Comparison of ENCODE assay signal across 31 cellular contexts in the genomic region with DNA sequence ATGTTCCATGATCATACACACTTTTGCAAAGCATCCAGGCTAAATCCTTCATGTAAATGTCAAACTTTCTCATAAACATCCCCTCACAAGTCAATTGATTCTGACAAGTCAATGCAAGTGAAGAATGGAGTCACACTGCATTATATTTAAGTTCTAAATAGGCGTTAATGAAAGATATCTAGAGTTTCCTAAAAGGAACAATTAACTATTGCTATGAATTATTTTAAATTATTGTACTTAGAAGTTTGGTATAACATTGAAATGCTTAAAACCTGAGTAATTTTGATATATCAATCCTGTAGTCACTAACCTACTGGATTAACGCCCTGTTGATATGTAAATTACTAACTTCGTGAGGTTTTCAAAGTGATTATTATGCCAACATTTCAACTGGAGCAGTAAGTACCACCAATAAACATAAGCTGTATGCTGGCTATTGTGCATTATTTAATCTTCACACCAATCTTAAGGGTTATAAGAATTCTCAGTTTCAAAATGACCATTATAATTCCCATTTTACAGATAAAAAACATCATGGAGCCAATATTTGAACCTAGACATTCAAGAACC.
"Had no signal": no experiment of that assay in that cellular context is flagged by ENCODE, and none has a peak within 500 bp of the region (broad histone marks: within the 10 kb centered on the region; RNA-seq: fewer than 3 reads in every experiment).

No MANE protein-coding gene starts in this region.

- H3K9me3 ChIP-seq: Peyer's patch, SJSA1, SK-N-SH had no signal

- H3K4me2 ChIP-seq: SK-N-SH had no signal

- H3K4me3 ChIP-seq: Peyer's patch, SJSA1 had no signal

- H3K27ac ChIP-seq: Peyer's patch, SJSA1 had no signal

- ATAC-seq: PC-3 had no signal

- H3K9ac ChIP-seq: SK-N-SH had no signal

- H3K4me1 ChIP-seq: Peyer's patch, SJSA1 had no signal

- H3K36me3 ChIP-seq: Peyer's patch, SJSA1 had no signal

- H3K27me3 ChIP-seq: Peyer's patch, SJSA1 had no signal

- DNase-seq: Karpas-422, MM.1S, MV-4-11, NCI-H1092, NCI-H1105, NCI-H1417 treated with DMSO at 0.1 percent for 48 hours, NCI-H1436 treated with DMSO at 0.1 percent for 48 hours, NCI-H1694 treated with DMSO at 0.1 percent for 48 hours, NCI-H187 treated with DMSO at 0.1 percent for 48 hours, NCI-H2029, NCI-H2081 treated with DMSO at 0.1 percent for 48 hours, NCI-H2107, NCI-H2171, NCI-H226, NCI-H446 treated with DMSO at 0.1 percent for 48 hours, NCI-H510A, NCI-H524, NCI-H526, NCI-H69, NCI-H748 treated with DMSO at 0.1 percent for 48 hours, NCI-H82, OCI-M1, PC-3, Peyer's patch, Right ventricle myocardium superior, RPMI8226, SHP77 treated with DMSO at 0.1 percent for 48 hours, SK-N-SH, SW 1271, T-helper 1 cell had no signal
